11 cellular contexts compared by ENCODE assay signal in genomic region chr2:237556773-237557632, GRCh38. TPM values are rescaled to one million over a fixed set of nuclear protein-coding genes. Genes with fewer than 3 reads are reported as not detected.
DNase-seq lines count a peak whose midpoint lies in the region; ATAC-seq, FAIRE-seq and TF ChIP-seq lines count a peak whose summit lies in the region.
"Had no signal": no experiment of that assay in that cellular context is flagged by ENCODE, and none has a peak within 500 bp of the region (broad histone marks: within the 10 kb centered on the region; RNA-seq: fewer than 3 reads in every experiment).

No MANE protein-coding gene starts in this region.

- H3K79me2 ChIP-seq in GM12878 (ENCODE audit: control insufficient read depth, insufficient read depth, low read length) = no peaks in the 10 kb centered on the region

- no peak overlapping the region; the same call in 1 of the 2 replicates for H3K4me3 ChIP-seq in GM12878

- peak; percentile 90 for ATAC-seq in GM21381 (IDR thresholded peaks at IDR 0.05; ENCODE audit: unreplicated experiment)
- ATAC-seq in HG03378 (IDR thresholded peaks at IDR 0.05; ENCODE audit: unreplicated experiment) = peak; percentile 94
- peak; percentile 95 for ATAC-seq in GM12878

- no peaks in the 10 kb centered on the region for H4K20me1 ChIP-seq in GM12878 (ENCODE audit: control insufficient read depth, insufficient read depth)

- in situ Hi-C loops in GM13976 (cut with MboI; ENCODE audit: low sequenced_read_pairs, unreplicated experiment) = no loop called here
- in situ Hi-C loops in GM12878 (cut with MboI) = no loop called here

- peaks cover 19% of the 10 kb centered on the region for H3K4me1 ChIP-seq in GM12878 (ENCODE audit: control insufficient read depth, insufficient read depth, low read length)

- peak overlapping the region; percentile 30; the same call in 1 of the 2 replicates for H3K9ac ChIP-seq in GM12878 (ENCODE audit: control insufficient read depth, insufficient read depth, low read length)

- peak overlapping the region; percentile 38 for H3K4me2 ChIP-seq in GM12878 (ENCODE audit: control insufficient read depth, insufficient read depth)

- H3K27ac ChIP-seq in GM12878 (ENCODE audit: control insufficient read depth, insufficient read depth) = peak overlapping the region; percentile 75

- peak overlapping the region; percentile 74 for H2AFZ ChIP-seq in GM12878 (ENCODE audit: control insufficient read depth, low read depth, low read length)

- H3K27me3 ChIP-seq in GM12878 (replicated peaks in 1 of 2; ENCODE audit: control insufficient read depth in 2 of 2, insufficient read depth in 2 of 2, low read length in 1 of 2) = no peaks in the 10 kb centered on the region

- peak; percentile 98 for FAIRE-seq in GM12878 (lab: Jason Lieb, UNC)
- no peak for FAIRE-seq in D721Med (lab: Jason Lieb, UNC)

- no peak for TF ChIP-seq CTCF in GM13976 (IDR thresholded peaks at IDR 0.05; ENCODE audit: borderline replicate concordance, control extremely low read depth, extremely low read depth, insufficient read depth, missing control alignments)
- TF ChIP-seq CTCF in GM12878 (IDR thresholded peaks at IDR 0.05 in 2 of 3, conservative IDR thresholded peaks at IDR 0.05 in 1 of 3; ENCODE audit: control insufficient read depth in 2 of 3, extremely low read depth in 1 of 3, insufficient read depth in 1 of 3, low read depth in 3 of 3, low read length in 3 of 3) = no peak
- no peak for TF ChIP-seq CTCF in D721Med (IDR thresholded peaks at IDR 0.05; ENCODE audit: insufficient read depth, missing control alignments)

- BruUV-seq in GM12878 (replicated peaks; lab: Mats Ljungman, UMichigan) = no TSS peak

- H3K9me3 ChIP-seq in GM12878 (replicated peaks; ENCODE audit: control insufficient read depth, insufficient read depth, low read length) = peaks cover 12% of the 10 kb centered on the region

- no peaks in the 10 kb centered on the region for H3K36me3 ChIP-seq in GM12878 (ENCODE audit: control insufficient read depth in 2 of 2, insufficient read depth in 2 of 2, low read length in 1 of 2)

- POLR2A ChIA-PET in GM12878 (lab: Charles Lee) = interaction anchor here (2.4 to 2.5 kb wide), 2 partner anchors 16 to 28 kb away, joined by 6 to 11 read pairs; no protein-coding TSS in a partner anchor

- TF ChIP-seq POLR2A in GM12878 (IDR thresholded peaks at IDR 0.05; ENCODE audit: low read depth, low read length) = 0 out of 2 replicates have a peak, but pooled peaks have one; percentile 35

- RAD21 ChIA-PET in GM12878 (lab: Charles Lee; ENCODE audit: unreplicated experiment) = interaction anchor here (0.6 to 2.7 kb wide), 4 partner anchors 15 to 398 kb away, joined by 3 to 17 read pairs (median 8); no protein-coding TSS in a partner anchor

- SMC1A ChIA-PET in GM12878 (lab: Charles Lee; ENCODE audit: uncharacterized antibody, unreplicated experiment) = interaction anchor here (0.6 to 7.4 kb wide), 9 partner anchors 11 to 403 kb away, joined by 3 to 44 read pairs (median 6); no protein-coding TSS in a partner anchor

- no peak for TF ChIP-seq RAD21 in GM12878 (IDR thresholded peaks at IDR 0.05; ENCODE audit: insufficient read depth, low read depth, low read length)

- intact Hi-C loops in GM12878 (cut with micrococcal nuclease; ENCODE audit: unreplicated experiment) = loop anchor here (2.0 to 5.0 kb wide), 2 partner anchors 28 to 45 kb away; no protein-coding TSS in a partner anchor

- CTCF ChIA-PET in GM12878 (lab: Yijun Ruan, JAX) = interaction anchor here (0.7 to 6.0 kb wide), 6 partner anchors 15 to 108 kb away, joined by 3 to 38 read pairs (median 4); no protein-coding TSS in a partner anchor

- TF ChIP-seq EP300 in GM12878 (IDR thresholded peaks at IDR 0.05; ENCODE audit: borderline replicate concordance in 1 of 2, control insufficient read depth in 1 of 2, low read depth in 2 of 2, low read length in 2 of 2) = peak; percentile 54 to 69; a peak in 3 of 4 replicates

- DNase-seq in GM13976 (ENCODE audit: low spot score) (peak; percentile 73), GM12878 (ENCODE audit: low read depth, low spot score) (peak; percentile 89), D721Med (ENCODE audit: insufficient read length, low spot score) (no peak), glomerular visceral epithelial cell (ENCODE audit: extremely low spot score) (no peak), HT-29 (ENCODE audit: low spot score) (no peak), NCI-H2107 treated with DMSO at 0.1 percent for 48 hours (lab: John Stamatoyannopoulos, UW; ENCODE audit: unreplicated experiment) (no peak)
- DNase-seq: DMS153, naive B cell had no signal

- under 1% methylated on average over 11 of the region's 11 CpGs for WGBS in GM12878 (ENCODE audit: insufficient coverage, insufficient replicate concordance, low lambda C conversion rate, missing lambda C conversion rate)

TF ChIP-seq in GM12878, 131 proteins besides CTCF, POLR2A, EP300 and RAD21 (continues in another document):
- TF ChIP-seq CREM (IDR thresholded peaks at IDR 0.05; ENCODE audit: low read depth) (0 out of 2 replicates have a peak, but pooled peaks have one; percentile 10), JUND (IDR thresholded peaks at IDR 0.05; ENCODE audit: low read depth, low read length) (peak; percentile 80), NR2F1 (conservative IDR thresholded peaks at IDR 0.05) (0 out of 2 replicates have a peak, but pooled peaks have one; percentile 14), IKZF2 (IDR thresholded peaks at IDR 0.05) (peak in 1 of 2 experiments; percentile 33; a peak in 1 of 4 replicates), BACH1 (IDR thresholded peaks at IDR 0.05; ENCODE audit: borderline replicate concordance) (no peak), IRF4 (IDR thresholded peaks at IDR 0.05; ENCODE audit: low read depth, low read length) (0 out of 2 replicates have a peak, but pooled peaks have one; percentile 58), IKZF1 (conservative IDR thresholded peaks at IDR 0.05) (peak; percentile 38; the same call in 1 of the 2 replicates), TBL1XR1 (IDR thresholded peaks at IDR 0.05; ENCODE audit: low read depth, low read length) (0 out of 2 replicates have a peak, but pooled peaks have one; percentile 16), SKIL (IDR thresholded peaks at IDR 0.05; ENCODE audit: low read depth, poor library complexity, severe bottlenecking) (peak; percentile 55), MTA2 (IDR thresholded peaks at IDR 0.05; ENCODE audit: low read depth) (peak; percentile 58; the same call in 1 of the 2 replicates)

RNA-seq across cellular contexts. Expression of gene PRLH, which starts 9.4 kb away (rescaled TPM):
- not detected in 2 replicates for total RNA-seq in GM12878 (2013; cell fraction: nucleolus; rRNA removed)
- total RNA-seq in GM12878 (2014; rRNA removed) (not detected in 2 replicates), GM12878 (2014; rRNA removed; fragmentation: Illumina TruSeq; extraction: Trizol) (not detected in 2 replicates), GM12878 (2021) (not detected in 2 replicates)
- not detected for polyA plus RNA-seq in GM12878 (2011; ENCODE audit: low read depth)
- polyA plus RNA-seq in GM12878 (2011; rRNA removed) (not detected in 2 replicates), GM12878 (2014; fragmentation: Illumina TruSeq; extraction: Trizol) (not detected in 2 replicates), GM12878 (2014; fragmentation: Nextera tagmentation; extraction: Ambion mirVana) (not detected), GM12878 (2014; rRNA removed) (not detected in 2 replicates), GM12878 (2016; fragmentation: Nextera tagmentation; extraction: Ambion mirVana) (not detected)
- polyA plus RNA-seq in GM12878 (2011; cell fraction: cytosol; rRNA removed) = not detected in 2 replicates
- polyA plus RNA-seq in GM12878 (2011; cell fraction: nucleus; rRNA removed) = not detected in 2 replicates
- not detected in 2 replicates for polyA plus RNA-seq in GM12878 (2012)
- not detected in 2 replicates for polyA minus RNA-seq in GM12878 (2011; rRNA and poly(A)+ RNA removed)
- not detected in 2 replicates for polyA minus RNA-seq in GM12878 (2011; cell fraction: cytosol; rRNA and poly(A)+ RNA removed)
- polyA minus RNA-seq in GM12878 (2011; cell fraction: nucleus; rRNA and poly(A)+ RNA removed) = not detected in 2 replicates
- total RNA-seq in HT-29 (2014; rRNA removed; shearing (Covaris generic)) = not detected in 2 replicates
- total RNA-seq: LHCN-M2 had no signal

RNA-seq across cellular contexts. Expression of gene RAB17, which starts 33.5 kb away (rescaled TPM):
- total RNA-seq in GM12878 (2013; cell fraction: nucleolus; rRNA removed) = 39.3 and 39.9 TPM in 2 replicates
- total RNA-seq in GM12878 (2014; rRNA removed) (0.11 and 0.17 TPM in 2 replicates), GM12878 (2014; rRNA removed; fragmentation: Illumina TruSeq; extraction: Trizol) (0.09 and 0.23 TPM in 2 replicates), GM12878 (2021) (1.1 TPM in 2 replicates)
- polyA plus RNA-seq in GM12878 (2011; ENCODE audit: low read depth) = 0.77 TPM
- polyA plus RNA-seq in GM12878 (2011; rRNA removed) (0.42 and 1.2 TPM in 2 replicates), GM12878 (2014; fragmentation: Illumina TruSeq; extraction: Trizol) (0.28 and 0.87 TPM in 2 replicates), GM12878 (2014; fragmentation: Nextera tagmentation; extraction: Ambion mirVana) (under 1 TPM in 1 of 2 experiments, not detected in 1; 0.07 TPM), GM12878 (2014; rRNA removed) (0.56 and 1.4 TPM in 2 replicates), GM12878 (2016; fragmentation: Nextera tagmentation; extraction: Ambion mirVana) (not detected)
- 0.70 and 0.79 TPM in 2 replicates for polyA plus RNA-seq in GM12878 (2011; cell fraction: cytosol; rRNA removed)
- 2.4 and 3.8 TPM in 2 replicates for polyA plus RNA-seq in GM12878 (2011; cell fraction: nucleus; rRNA removed)
- polyA plus RNA-seq in GM12878 (2012) = 1.1 and 1.6 TPM in 2 replicates
- polyA minus RNA-seq in GM12878 (2011; rRNA and poly(A)+ RNA removed) = 0.88 and 0.98 TPM in 2 replicates
- polyA minus RNA-seq in GM12878 (2011; cell fraction: cytosol; rRNA and poly(A)+ RNA removed) = 0.52 and 1.6 TPM in 2 replicates
- polyA minus RNA-seq in GM12878 (2011; cell fraction: nucleus; rRNA and poly(A)+ RNA removed) = 0.24 and 1.1 TPM in 2 replicates
- total RNA-seq in HT-29 (2014; rRNA removed; shearing (Covaris generic)) = 44.2 and 65.1 TPM in 2 replicates

Comparison
In these comparisons a context has a peak if more than half of its experiments do, and no peak if none do; other contexts are left out.
1. DNase-seq: peak in GM13976 (single experiment) and GM12878 (single experiment); none in D721Med (single experiment), glomerular visceral epithelial cell (single experiment), HT-29 (single experiment) and NCI-H2107 treated with DMSO at 0.1 percent for 48 hours (single experiment).
2. Peak in every context shown above with its lines, with median percentiles within 50 percentile points of each other: ATAC-seq.